ENCODE assay signal across 1 cellular context in the genomic region with DNA sequence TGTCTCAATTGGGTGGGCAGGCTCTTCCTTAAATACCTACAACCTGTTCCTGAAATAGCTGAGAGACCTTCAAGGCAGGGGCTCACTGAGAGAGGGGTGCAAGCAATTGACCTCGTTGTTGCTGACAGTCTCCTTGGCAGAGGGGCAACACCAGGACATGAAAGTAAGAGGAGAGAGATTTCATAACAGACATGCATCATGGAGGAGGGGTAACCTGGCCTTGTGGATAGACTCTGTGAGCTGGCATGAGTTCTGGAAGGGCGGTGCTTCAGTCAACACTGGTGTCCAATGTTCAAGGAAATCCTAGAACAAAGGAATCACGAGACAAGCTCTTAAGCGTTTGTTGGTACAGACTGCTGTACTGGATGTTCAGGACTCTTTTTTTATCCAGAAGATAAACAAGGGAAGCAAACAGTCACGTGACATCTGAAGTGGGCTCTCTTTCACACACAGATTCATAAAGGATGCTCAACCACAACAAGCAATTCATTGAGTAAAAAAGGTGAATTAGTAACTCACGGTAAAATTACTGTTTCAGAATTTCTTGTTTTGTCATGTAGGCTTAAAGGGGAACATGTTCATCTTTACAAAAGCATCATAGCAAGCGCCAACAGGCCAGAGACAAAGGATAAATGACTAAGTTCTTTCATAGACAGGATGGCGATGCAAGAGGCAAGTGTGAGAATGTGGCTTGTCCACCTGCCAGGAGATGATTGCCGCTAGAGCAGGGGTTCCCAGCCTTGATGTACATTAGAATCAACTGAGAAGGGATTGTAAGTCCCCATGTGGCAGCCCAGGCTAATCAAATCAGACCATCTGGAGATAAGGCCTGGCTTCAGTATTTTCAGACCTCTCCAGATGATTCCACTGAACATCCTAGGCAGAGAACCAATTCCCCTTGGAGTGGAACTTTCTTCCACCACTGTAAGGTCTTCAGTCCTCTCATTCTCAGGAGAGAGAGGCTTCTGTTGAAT.
TF ChIP-seq lines count a peak whose summit lies in the region.

No MANE protein-coding gene starts in this region.

TF ChIP-seq in HepG2, 621 proteins besides CTCF, POLR2A, EP300 and RAD21 (continued from another document and continues in another):
- TF ChIP-seq, protein P1, sequence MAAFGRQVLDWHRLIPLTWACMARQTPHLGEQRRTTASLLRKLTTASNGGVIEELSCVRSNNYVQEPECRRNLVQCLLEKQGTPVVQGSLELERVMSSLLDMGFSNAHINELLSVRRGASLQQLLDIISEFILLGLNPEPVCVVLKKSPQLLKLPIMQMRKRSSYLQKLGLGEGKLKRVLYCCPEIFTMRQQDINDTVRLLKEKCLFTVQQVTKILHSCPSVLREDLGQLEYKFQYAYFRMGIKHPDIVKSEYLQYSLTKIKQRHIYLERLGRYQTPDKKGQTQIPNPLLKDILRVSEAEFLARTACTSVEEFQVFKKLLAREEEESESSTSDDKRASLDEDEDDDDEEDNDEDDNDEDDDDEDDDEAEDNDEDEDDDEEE (CRISPR knock-in tag; IDR thresholded peaks at IDR 0.05), result no peak
- TF ChIP-seq, protein P2, sequence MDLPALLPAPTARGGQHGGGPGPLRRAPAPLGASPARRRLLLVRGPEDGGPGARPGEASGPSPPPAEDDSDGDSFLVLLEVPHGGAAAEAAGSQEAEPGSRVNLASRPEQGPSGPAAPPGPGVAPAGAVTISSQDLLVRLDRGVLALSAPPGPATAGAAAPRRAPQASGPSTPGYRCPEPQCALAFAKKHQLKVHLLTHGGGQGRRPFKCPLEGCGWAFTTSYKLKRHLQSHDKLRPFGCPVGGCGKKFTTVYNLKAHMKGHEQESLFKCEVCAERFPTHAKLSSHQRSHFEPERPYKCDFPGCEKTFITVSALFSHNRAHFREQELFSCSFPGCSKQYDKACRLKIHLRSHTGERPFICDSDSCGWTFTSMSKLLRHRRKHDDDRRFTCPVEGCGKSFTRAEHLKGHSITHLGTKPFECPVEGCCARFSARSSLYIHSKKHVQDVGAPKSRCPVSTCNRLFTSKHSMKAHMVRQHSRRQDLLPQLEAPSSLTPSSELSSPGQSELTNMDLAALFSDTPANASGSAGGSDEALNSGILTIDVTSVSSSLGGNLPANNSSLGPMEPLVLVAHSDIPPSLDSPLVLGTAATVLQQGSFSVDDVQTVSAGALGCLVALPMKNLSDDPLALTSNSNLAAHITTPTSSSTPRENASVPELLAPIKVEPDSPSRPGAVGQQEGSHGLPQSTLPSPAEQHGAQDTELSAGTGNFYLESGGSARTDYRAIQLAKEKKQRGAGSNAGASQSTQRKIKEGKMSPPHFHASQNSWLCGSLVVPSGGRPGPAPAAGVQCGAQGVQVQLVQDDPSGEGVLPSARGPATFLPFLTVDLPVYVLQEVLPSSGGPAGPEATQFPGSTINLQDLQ (CRISPR knock-in tag; IDR thresholded peaks at IDR 0.05), result no peak
- TF ChIP-seq, protein P3, sequence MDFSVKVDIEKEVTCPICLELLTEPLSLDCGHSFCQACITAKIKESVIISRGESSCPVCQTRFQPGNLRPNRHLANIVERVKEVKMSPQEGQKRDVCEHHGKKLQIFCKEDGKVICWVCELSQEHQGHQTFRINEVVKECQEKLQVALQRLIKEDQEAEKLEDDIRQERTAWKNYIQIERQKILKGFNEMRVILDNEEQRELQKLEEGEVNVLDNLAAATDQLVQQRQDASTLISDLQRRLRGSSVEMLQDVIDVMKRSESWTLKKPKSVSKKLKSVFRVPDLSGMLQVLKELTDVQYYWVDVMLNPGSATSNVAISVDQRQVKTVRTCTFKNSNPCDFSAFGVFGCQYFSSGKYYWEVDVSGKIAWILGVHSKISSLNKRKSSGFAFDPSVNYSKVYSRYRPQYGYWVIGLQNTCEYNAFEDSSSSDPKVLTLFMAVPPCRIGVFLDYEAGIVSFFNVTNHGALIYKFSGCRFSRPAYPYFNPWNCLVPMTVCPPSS (IDR thresholded peaks at IDR 0.05), result no peak
- TF ChIP-seq FOSL1 (CRISPR knock-in tag; IDR thresholded peaks at IDR 0.05; ENCODE audit: borderline replicate concordance) (no peak; the same call in 1 of the 2 replicates), IKZF4 (CRISPR knock-in tag; IDR thresholded peaks at IDR 0.05; ENCODE audit: borderline replicate concordance, low read depth, not compliant biosample characterization) (no peak), KLF15 (CRISPR knock-in tag; IDR thresholded peaks at IDR 0.05; ENCODE audit: borderline replicate concordance) (no peak; the same call in 1 of the 2 replicates), ZZZ3 (CRISPR knock-in tag; IDR thresholded peaks at IDR 0.05; ENCODE audit: borderline replicate concordance) (no peak), ZNF589 (CRISPR knock-in tag; conservative IDR thresholded peaks at IDR 0.05) (0 out of 2 replicates have a peak, but pooled peaks have one; percentile 35), ZNF883 (CRISPR knock-in tag; IDR thresholded peaks at IDR 0.05; ENCODE audit: not compliant biosample characterization) (no peak), NFE2L2 (IDR thresholded peaks at IDR 0.05; ENCODE audit: low read length) (no peak), MTF2 (CRISPR knock-in tag; IDR thresholded peaks at IDR 0.05; ENCODE audit: borderline replicate concordance) (no peak), RBM22 (optimal IDR thresholded peaks at IDR 0.05; ENCODE audit: low read length) (no peak), ZFP36L1 (CRISPR knock-in tag; IDR thresholded peaks at IDR 0.05) (peak; percentile 95), SRSF1 (optimal IDR thresholded peaks at IDR 0.05; ENCODE audit: low read depth, low read length) (no peak), ZNF816 (CRISPR knock-in tag; IDR thresholded peaks at IDR 0.05; ENCODE audit: borderline replicate concordance) (no peak), TBP (CRISPR knock-in tag; IDR thresholded peaks at IDR 0.05) (no peak), ZNF230 (CRISPR knock-in tag; IDR thresholded peaks at IDR 0.05) (0 out of 2 replicates have a peak, but pooled peaks have one; percentile 60), RAD51 (IDR thresholded peaks at IDR 0.05; ENCODE audit: borderline replicate concordance) (peak; percentile 99), HCFC1 (IDR thresholded peaks at IDR 0.05; ENCODE audit: low read depth, low read length) (no peak), PTBP1 (IDR thresholded peaks at IDR 0.05; ENCODE audit: low read depth, low read length, poor library complexity, severe bottlenecking) (no peak), GPN1 (CRISPR knock-in tag; IDR thresholded peaks at IDR 0.05; ENCODE audit: borderline replicate concordance) (no peak), ZNF335 (CRISPR knock-in tag; IDR thresholded peaks at IDR 0.05) (no peak), ZNF720 (CRISPR knock-in tag; IDR thresholded peaks at IDR 0.05) (no peak), ZNF652 (CRISPR knock-in tag; IDR thresholded peaks at IDR 0.05; ENCODE audit: borderline replicate concordance, low read depth) (no peak), SALL1 (CRISPR knock-in tag; IDR thresholded peaks at IDR 0.05) (peak; percentile 95), RBAK (CRISPR knock-in tag; IDR thresholded peaks at IDR 0.05) (no peak)
- TF ChIP-seq, protein P4, sequence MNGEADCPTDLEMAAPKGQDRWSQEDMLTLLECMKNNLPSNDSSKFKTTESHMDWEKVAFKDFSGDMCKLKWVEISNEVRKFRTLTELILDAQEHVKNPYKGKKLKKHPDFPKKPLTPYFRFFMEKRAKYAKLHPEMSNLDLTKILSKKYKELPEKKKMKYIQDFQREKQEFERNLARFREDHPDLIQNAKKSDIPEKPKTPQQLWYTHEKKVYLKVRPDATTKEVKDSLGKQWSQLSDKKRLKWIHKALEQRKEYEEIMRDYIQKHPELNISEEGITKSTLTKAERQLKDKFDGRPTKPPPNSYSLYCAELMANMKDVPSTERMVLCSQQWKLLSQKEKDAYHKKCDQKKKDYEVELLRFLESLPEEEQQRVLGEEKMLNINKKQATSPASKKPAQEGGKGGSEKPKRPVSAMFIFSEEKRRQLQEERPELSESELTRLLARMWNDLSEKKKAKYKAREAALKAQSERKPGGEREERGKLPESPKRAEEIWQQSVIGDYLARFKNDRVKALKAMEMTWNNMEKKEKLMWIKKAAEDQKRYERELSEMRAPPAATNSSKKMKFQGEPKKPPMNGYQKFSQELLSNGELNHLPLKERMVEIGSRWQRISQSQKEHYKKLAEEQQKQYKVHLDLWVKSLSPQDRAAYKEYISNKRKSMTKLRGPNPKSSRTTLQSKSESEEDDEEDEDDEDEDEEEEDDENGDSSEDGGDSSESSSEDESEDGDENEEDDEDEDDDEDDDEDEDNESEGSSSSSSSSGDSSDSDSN (CRISPR knock-in tag; IDR thresholded peaks at IDR 0.05), result peak; percentile 36; the same call in 1 of the 2 replicates
- TF ChIP-seq, protein P5, sequence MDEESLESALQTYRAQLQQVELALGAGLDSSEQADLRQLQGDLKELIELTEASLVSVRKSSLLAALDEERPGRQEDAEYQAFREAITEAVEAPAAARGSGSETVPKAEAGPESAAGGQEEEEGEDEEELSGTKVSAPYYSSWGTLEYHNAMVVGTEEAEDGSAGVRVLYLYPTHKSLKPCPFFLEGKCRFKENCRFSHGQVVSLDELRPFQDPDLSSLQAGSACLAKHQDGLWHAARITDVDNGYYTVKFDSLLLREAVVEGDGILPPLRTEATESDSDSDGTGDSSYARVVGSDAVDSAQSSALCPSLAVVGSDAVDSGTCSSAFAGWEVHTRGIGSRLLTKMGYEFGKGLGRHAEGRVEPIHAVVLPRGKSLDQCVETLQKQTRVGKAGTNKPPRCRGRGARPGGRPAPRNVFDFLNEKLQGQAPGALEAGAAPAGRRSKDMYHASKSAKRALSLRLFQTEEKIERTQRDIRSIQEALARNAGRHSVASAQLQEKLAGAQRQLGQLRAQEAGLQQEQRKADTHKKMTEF (CRISPR knock-in tag; IDR thresholded peaks at IDR 0.05), result peak; percentile 98
- TF ChIP-seq, protein P6, sequence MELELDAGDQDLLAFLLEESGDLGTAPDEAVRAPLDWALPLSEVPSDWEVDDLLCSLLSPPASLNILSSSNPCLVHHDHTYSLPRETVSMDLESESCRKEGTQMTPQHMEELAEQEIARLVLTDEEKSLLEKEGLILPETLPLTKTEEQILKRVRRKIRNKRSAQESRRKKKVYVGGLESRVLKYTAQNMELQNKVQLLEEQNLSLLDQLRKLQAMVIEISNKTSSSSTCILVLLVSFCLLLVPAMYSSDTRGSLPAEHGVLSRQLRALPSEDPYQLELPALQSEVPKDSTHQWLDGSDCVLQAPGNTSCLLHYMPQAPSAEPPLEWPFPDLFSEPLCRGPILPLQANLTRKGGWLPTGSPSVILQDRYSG (CRISPR knock-in tag; IDR thresholded peaks at IDR 0.05), result no peak
- TF ChIP-seq, protein P7, sequence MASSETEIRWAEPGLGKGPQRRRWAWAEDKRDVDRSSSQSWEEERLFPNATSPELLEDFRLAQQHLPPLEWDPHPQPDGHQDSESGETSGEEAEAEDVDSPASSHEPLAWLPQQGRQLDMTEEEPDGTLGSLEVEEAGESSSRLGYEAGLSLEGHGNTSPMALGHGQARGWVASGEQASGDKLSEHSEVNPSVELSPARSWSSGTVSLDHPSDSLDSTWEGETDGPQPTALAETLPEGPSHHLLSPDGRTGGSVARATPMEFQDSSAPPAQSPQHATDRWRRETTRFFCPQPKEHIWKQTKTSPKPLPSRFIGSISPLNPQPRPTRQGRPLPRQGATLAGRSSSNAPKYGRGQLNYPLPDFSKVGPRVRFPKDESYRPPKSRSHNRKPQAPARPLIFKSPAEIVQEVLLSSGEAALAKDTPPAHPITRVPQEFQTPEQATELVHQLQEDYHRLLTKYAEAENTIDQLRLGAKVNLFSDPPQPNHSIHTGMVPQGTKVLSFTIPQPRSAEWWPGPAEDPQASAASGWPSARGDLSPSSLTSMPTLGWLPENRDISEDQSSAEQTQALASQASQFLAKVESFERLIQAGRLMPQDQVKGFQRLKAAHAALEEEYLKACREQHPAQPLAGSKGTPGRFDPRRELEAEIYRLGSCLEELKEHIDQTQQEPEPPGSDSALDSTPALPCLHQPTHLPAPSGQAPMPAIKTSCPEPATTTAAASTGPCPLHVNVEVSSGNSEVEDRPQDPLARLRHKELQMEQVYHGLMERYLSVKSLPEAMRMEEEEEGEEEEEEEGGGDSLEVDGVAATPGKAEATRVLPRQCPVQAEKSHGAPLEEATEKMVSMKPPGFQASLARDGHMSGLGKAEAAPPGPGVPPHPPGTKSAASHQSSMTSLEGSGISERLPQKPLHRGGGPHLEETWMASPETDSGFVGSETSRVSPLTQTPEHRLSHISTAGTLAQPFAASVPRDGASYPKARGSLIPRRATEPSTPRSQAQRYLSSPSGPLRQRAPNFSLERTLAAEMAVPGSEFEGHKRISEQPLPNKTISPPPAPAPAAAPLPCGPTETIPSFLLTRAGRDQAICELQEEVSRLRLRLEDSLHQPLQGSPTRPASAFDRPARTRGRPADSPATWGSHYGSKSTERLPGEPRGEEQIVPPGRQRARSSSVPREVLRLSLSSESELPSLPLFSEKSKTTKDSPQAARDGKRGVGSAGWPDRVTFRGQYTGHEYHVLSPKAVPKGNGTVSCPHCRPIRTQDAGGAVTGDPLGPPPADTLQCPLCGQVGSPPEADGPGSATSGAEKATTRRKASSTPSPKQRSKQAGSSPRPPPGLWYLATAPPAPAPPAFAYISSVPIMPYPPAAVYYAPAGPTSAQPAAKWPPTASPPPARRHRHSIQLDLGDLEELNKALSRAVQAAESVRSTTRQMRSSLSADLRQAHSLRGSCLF (CRISPR knock-in tag; IDR thresholded peaks at IDR 0.05; ENCODE audit: borderline replicate concordance), result no peak
- TF ChIP-seq, protein P8, sequence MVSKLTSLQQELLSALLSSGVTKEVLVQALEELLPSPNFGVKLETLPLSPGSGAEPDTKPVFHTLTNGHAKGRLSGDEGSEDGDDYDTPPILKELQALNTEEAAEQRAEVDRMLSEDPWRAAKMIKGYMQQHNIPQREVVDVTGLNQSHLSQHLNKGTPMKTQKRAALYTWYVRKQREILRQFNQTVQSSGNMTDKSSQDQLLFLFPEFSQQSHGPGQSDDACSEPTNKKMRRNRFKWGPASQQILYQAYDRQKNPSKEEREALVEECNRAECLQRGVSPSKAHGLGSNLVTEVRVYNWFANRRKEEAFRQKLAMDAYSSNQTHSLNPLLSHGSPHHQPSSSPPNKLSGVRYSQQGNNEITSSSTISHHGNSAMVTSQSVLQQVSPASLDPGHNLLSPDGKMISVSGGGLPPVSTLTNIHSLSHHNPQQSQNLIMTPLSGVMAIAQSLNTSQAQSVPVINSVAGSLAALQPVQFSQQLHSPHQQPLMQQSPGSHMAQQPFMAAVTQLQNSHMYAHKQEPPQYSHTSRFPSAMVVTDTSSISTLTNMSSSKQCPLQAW (CRISPR knock-in tag; IDR thresholded peaks at IDR 0.05), result peak; percentile 54; the same call in 1 of the 2 replicates
- TF ChIP-seq, protein P9, sequence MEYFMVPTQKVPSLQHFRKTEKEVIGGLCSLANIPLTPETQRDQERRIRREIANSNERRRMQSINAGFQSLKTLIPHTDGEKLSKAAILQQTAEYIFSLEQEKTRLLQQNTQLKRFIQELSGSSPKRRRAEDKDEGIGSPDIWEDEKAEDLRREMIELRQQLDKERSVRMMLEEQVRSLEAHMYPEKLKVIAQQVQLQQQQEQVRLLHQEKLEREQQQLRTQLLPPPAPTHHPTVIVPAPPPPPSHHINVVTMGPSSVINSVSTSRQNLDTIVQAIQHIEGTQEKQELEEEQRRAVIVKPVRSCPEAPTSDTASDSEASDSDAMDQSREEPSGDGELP (IDR thresholded peaks at IDR 0.05; ENCODE audit: borderline replicate concordance, low read depth), result peak; percentile 48; the same call in 1 of the 2 replicates
